ENCODE assay signal across 8 cellular contexts in genomic region chr3:14424711-14425573, GRCh38. TPM values are rescaled to one million over a fixed set of nuclear protein-coding genes. Genes with fewer than 3 reads are reported as not detected.
DNase-seq lines count a peak whose midpoint lies in the region; ATAC-seq and TF ChIP-seq lines count a peak whose summit lies in the region.

No MANE protein-coding gene starts in this region.

- TF ChIP-seq CTCF in nephron progenitor cell (IDR thresholded peaks at IDR 0.05) = no peak

- intact Hi-C loops in activated T-helper 2 cell treated with anti-CD3 and anti-CD28 coated beads, Interferon-gamma antibody, Interleukin-2, Interleukin-4, amounts not matched to agents 10 μg/mL and 5 μg/mL and 100 μg/mL, durations not matched to agents 14 hours and 24 hours and 36 hours (cut with micrococcal nuclease) = loop anchor here (2.0 to 10.0 kb wide), 2 partner anchors 14 to 300 kb away; partner anchors contain the start of genes CHCHD4 and TMEM43

- ATAC-seq in HG03565 (IDR thresholded peaks at IDR 0.05; ENCODE audit: unreplicated experiment) (no peak), GM18498 (IDR thresholded peaks at IDR 0.05; ENCODE audit: unreplicated experiment) (no peak)

- H3K4me3 Mint-ChIP-seq in activated T-helper 2 cell treated with anti-CD3 and anti-CD28 coated beads, Interferon-gamma antibody, Interleukin-2, Interleukin-4, amounts not matched to agents 10 μg/mL and 5 μg/mL and 100 μg/mL, durations not matched to agents 14 hours and 24 hours and 36 hours (ENCODE audit: low read depth) = peak overlapping the region; percentile 37
- H3K4me3 Mint-ChIP-seq in nephron progenitor cell = no peak overlapping the region

- DNase-seq in ELF-1 (ENCODE audit: low read depth, low spot score) (peak; percentile 37), NCI-H2029 treated with DMSO at 0.1 percent for 48 hours (lab: John Stamatoyannopoulos, UW) (peak; percentile 70), nephron progenitor cell (no peak), superior temporal gyrus (ENCODE audit: extremely low spot score) (no peak), HK-2 (ENCODE audit: unreplicated experiment) (no peak)
- no peak for DNase-seq in activated T-helper 2 cell treated with anti-CD3 and anti-CD28 coated beads, Interferon-gamma antibody, Interleukin-2, Interleukin-4, amounts not matched to agents 10 μg/mL and 5 μg/mL and 100 μg/mL, durations not matched to agents 14 hours and 24 hours and 36 hours (ENCODE audit: low spot score)

- peaks cover 30% of the 10 kb centered on the region for H3K36me3 Mint-ChIP-seq in activated T-helper 2 cell treated with anti-CD3 and anti-CD28 coated beads, Interferon-gamma antibody, Interleukin-2, Interleukin-4, amounts not matched to agents 10 μg/mL and 5 μg/mL and 100 μg/mL, durations not matched to agents 14 hours and 24 hours and 36 hours (ENCODE audit: low read depth)
- peaks cover 5% of the 10 kb centered on the region for H3K36me3 Mint-ChIP-seq in nephron progenitor cell (ENCODE audit: low read depth)

- no peaks in the 10 kb centered on the region for H3K27me3 Mint-ChIP-seq in activated T-helper 2 cell treated with anti-CD3 and anti-CD28 coated beads, Interferon-gamma antibody, Interleukin-2, Interleukin-4, amounts not matched to agents 10 μg/mL and 5 μg/mL and 100 μg/mL, durations not matched to agents 14 hours and 24 hours and 36 hours (ENCODE audit: low read depth)
- H3K27me3 Mint-ChIP-seq in nephron progenitor cell (ENCODE audit: low read depth, poor library complexity) = peaks cover 5% of the 10 kb centered on the region

- peak overlapping the region; percentile 84 for H3K27ac Mint-ChIP-seq in activated T-helper 2 cell treated with anti-CD3 and anti-CD28 coated beads, Interferon-gamma antibody, Interleukin-2, Interleukin-4, amounts not matched to agents 10 μg/mL and 5 μg/mL and 100 μg/mL, durations not matched to agents 14 hours and 24 hours and 36 hours
- peak overlapping the region; percentile 48 for H3K27ac Mint-ChIP-seq in nephron progenitor cell

- no peaks in the 10 kb centered on the region for H3K9me3 Mint-ChIP-seq in activated T-helper 2 cell treated with anti-CD3 and anti-CD28 coated beads, Interferon-gamma antibody, Interleukin-2, Interleukin-4, amounts not matched to agents 10 μg/mL and 5 μg/mL and 100 μg/mL, durations not matched to agents 14 hours and 24 hours and 36 hours
- H3K9me3 Mint-ChIP-seq in nephron progenitor cell = no peaks in the 10 kb centered on the region

- peaks cover 68% of the 10 kb centered on the region for H3K4me1 Mint-ChIP-seq in activated T-helper 2 cell treated with anti-CD3 and anti-CD28 coated beads, Interferon-gamma antibody, Interleukin-2, Interleukin-4, amounts not matched to agents 10 μg/mL and 5 μg/mL and 100 μg/mL, durations not matched to agents 14 hours and 24 hours and 36 hours (ENCODE audit: low read depth)
- peaks cover 51% of the 10 kb centered on the region for H3K4me1 Mint-ChIP-seq in nephron progenitor cell

RNA-seq across cellular contexts. Expression of gene SLC6A6, which starts 22.5 kb away (rescaled TPM):
- 55.1 and 55.8 TPM in 2 replicates for total RNA-seq in activated T-helper 2 cell treated with anti-CD3 and anti-CD28 coated beads, Interferon-gamma antibody, Interleukin-2, Interleukin-4, amounts not matched to agents 10 μg/mL and 5 μg/mL and 100 μg/mL, durations not matched to agents 14 hours and 24 hours and 36 hours

Comparison
In these comparisons a context has a peak if more than half of its experiments do, and no peak if none do; other contexts are left out.
1. DNase-seq: peak in ELF-1 (single experiment) and NCI-H2029 treated with DMSO at 0.1 percent for 48 hours (single experiment); none in activated T-helper 2 cell treated with anti-CD3 and anti-CD28 coated beads, Interferon-gamma antibody, Interleukin-2, Interleukin-4, amounts not matched to agents 10 μg/mL and 5 μg/mL and 100 μg/mL, durations not matched to agents 14 hours and 24 hours and 36 hours (single experiment), nephron progenitor cell (single experiment), superior temporal gyrus (single experiment) and HK-2 (single experiment).